In the genomic region with DNA sequence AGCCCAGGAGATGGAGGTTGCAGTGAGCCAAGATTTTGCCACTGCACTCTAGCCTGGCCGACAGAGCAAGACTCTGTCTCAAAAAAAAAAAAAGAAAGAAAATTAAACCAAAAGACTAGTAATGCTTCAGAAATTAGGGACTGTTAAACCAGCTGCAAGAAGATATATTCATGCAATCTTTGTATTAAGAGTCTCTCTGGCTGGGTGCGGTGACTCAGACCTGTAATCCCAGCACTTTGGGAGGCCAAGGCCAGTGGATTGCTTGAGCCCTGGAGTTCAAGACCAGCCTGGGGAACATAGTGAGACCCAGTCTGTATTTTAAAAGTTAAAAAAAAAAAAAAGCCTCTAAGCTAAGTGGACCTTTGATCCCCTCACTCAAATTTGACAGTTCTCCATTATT, we compare ENCODE assay signal across 31 cellular contexts. TPM values are rescaled to one million over a fixed set of nuclear protein-coding genes. Genes with fewer than 3 reads are reported as not detected.
"Had no signal": no experiment of that assay in that cellular context is flagged by ENCODE, and none has a peak within 500 bp of the region (broad histone marks: within the 10 kb centered on the region; RNA-seq: fewer than 3 reads in every experiment).

No MANE protein-coding gene starts in this region.

- H3K4me3 Mint-ChIP-seq: activated naive CD8-positive, alpha-beta T cell treated with anti-CD3 and anti-CD28 coated beads, Interleukin-2, amount 50 U/mL, for 24 hours; WTC11 had no signal

- ATAC-seq: activated CD4-positive, CD25-positive, alpha-beta regulatory T cell treated with anti-CD3 and anti-CD28 coated beads, Interleukin-2, amount 50 U/mL, for 24 hours; activated naive CD8-positive, alpha-beta T cell treated with anti-CD3 and anti-CD28 coated beads, Interleukin-2, amount 50 U/mL, for 24 hours; activated T-cell treated with anti-CD3 and anti-CD28 coated beads, Interleukin-2, amount 50 U/mL, for 4 hours; Panc1; WTC11 had no signal

- H3K27ac Mint-ChIP-seq: activated naive CD8-positive, alpha-beta T cell treated with anti-CD3 and anti-CD28 coated beads, Interleukin-2, amount 50 U/mL, for 24 hours had no signal

- DNase-seq: activated CD4-positive, alpha-beta memory T cell treated with anti-CD3 and anti-CD28 coated beads for 36 hours; activated CD4-positive, alpha-beta T cell treated with anti-CD3 and anti-CD28 coated beads for 4 hours; activated CD4-positive, alpha-beta T cell treated with anti-CD3 and anti-CD28 coated beads, Interleukin-2, amount 50 U/mL, for 1 hour; activated CD8-positive, alpha-beta memory T cell treated with anti-CD3 and anti-CD28 coated beads, Interleukin-2, amount 50 U/mL, for 4 hours; activated gamma-delta T cell treated with Interleukin-2 at 50 U/mL for 16 hours; activated naive CD4-positive, alpha-beta T cell treated with anti-CD3 and anti-CD28 coated beads for 36 hours; activated naive CD8-positive, alpha-beta T cell treated with anti-CD3 and anti-CD28 coated beads, Interleukin-2, amount 50 U/mL, for 24 hours; activated T-cell treated with anti-CD3 and anti-CD28 coated beads for 4 hours; activated T-cell treated with anti-CD3 and anti-CD28 coated beads, Interleukin-2, amount 50 U/mL, for 4 hours; amniotic stem cell; brain microvascular endothelial cell; central memory CD4-positive, alpha-beta T cell; Karpas-422; NCI-H1048; NCI-H1105 treated with DMSO at 0.1 percent for 48 hours; NCI-H1436; NCI-H1694; NCI-H2029; NCI-H345; NCI-H524 treated with DMSO at 0.1 percent for 48 hours; Right ventricle myocardium superior; T1000 had no signal

- H3K27me3 ChIP-seq: brain microvascular endothelial cell had no signal

- H3K27ac ChIP-seq: brain microvascular endothelial cell had no signal

- H3K36me3 Mint-ChIP-seq: WTC11 had no signal

- H3K27me3 Mint-ChIP-seq: activated CD4-positive, alpha-beta memory T cell treated with anti-CD3 and anti-CD28 coated beads for 36 hours; activated naive CD8-positive, alpha-beta T cell; activated naive CD8-positive, alpha-beta T cell treated with anti-CD3 and anti-CD28 coated beads, Interleukin-2, amount 50 U/mL, for 24 hours had no signal

- H3K36me3 ChIP-seq: brain microvascular endothelial cell had no signal

- H3K9me3 Mint-ChIP-seq: activated CD4-positive, alpha-beta memory T cell treated with anti-CD3 and anti-CD28 coated beads for 36 hours; activated naive CD4-positive, alpha-beta T cell treated with anti-CD3 and anti-CD28 coated beads for 36 hours; activated naive CD8-positive, alpha-beta T cell treated with anti-CD3 and anti-CD28 coated beads, Interleukin-2, amount 50 U/mL, for 24 hours; activated T-cell treated with anti-CD3 and anti-CD28 coated beads, Interleukin-2, amount 50 U/mL, for 4 hours; activated T-helper 1 cell treated with anti-CD3 and anti-CD28 coated beads, Interleukin-12 subunit alpha, Interleukin-12 subunit beta, Interleukin-2, Interleukin-4 antibody, amounts not matched to agents 30 ng/mL and 10 ng/mL and 1 ng/mL, durations not matched to agents 14 hours and 24 hours and 36 hours; WTC11 had no signal

RNA-seq across cellular contexts. Expression of gene FXYD4, which starts 40.1 kb away (rescaled TPM):
- total RNA-seq: activated CD4-positive, alpha-beta memory T cell treated with anti-CD3 and anti-CD28 coated beads for 36 hours; activated naive CD4-positive, alpha-beta T cell treated with anti-CD3 and anti-CD28 coated beads for 36 hours; activated T-cell treated with anti-CD3 and anti-CD28 coated beads, Interleukin-2, amount 50 U/mL, for 4 hours; aorta; cerebellum; MCF 10A; Right ventricle myocardium superior; T-helper 1 cell treated with Interleukin-12 subunit alpha and Interleukin-12 subunit beta and Interleukin-4 antibody, amounts not matched to agents 30 ng/mL and 1 ng/mL, for 36 hours; WTC11 had no signal
- polyA plus RNA-seq: aorta had no signal
